Comparison of ENCODE assay signal across 1 cellular context in the genomic region with DNA sequence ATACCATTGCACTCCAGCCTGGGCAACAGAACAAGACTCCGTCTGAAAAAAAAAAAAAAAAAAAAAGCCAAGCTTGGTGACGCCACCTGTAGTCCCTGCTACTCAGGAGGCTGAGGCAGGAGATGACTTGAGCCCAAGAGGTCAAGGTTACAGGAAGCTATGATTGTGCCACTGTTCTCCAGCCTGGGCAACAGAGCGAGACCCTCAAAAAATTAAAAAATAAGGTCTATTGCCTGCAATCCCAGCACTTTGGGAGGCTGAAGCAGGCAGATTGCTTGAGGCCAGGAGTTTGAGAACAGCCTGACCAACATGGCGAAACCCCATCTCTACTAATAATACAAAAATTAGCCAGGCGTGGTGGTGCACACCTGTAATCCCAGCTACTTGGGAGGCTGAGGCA. TPM values are rescaled to one million over a fixed set of nuclear protein-coding genes. Genes with fewer than 3 reads are reported as not detected.
"Had no signal": no experiment of that assay in that cellular context is flagged by ENCODE, and none has a peak within 500 bp of the region (broad histone marks: within the 10 kb centered on the region; RNA-seq: fewer than 3 reads in every experiment).

No MANE protein-coding gene starts in this region.

RNA-seq across cellular contexts. Expression of gene ADAM11, which starts 3.6 kb away (rescaled TPM):
- total RNA-seq: ascending aorta had no signal
